Comparison of ENCODE assay signal across 8 cellular contexts in the genomic region with DNA sequence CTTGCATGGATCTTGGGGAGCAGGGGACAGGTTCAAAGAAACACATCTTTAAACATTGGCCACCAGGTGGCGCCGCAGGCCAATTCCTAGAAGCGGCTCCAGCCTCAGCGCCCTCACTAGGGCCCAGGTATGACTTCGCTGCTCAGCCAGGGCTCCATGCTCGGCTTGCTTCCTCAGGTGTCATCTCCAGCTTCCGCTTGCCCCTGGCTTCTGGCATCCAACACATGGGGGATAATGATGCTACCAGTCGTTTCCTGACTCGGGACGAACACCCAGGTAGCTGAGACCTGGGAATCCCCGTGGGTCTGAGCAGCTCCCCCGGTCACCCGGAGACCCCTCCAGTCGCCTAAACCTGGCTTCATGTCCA. TPM values are rescaled to one million over a fixed set of nuclear protein-coding genes. Genes with fewer than 3 reads are reported as not detected.
DNase-seq lines count a peak whose midpoint lies in the region; ATAC-seq and TF ChIP-seq lines count a peak whose summit lies in the region.

No MANE protein-coding gene starts in this region.

- H3K27ac ChIP-seq in right cardiac atrium (ENCODE audit: low read length) (no peak overlapping the region), sigmoid colon (peak overlapping the region in 1 of 4 donors; percentile 9)

- TF ChIP-seq POLR2A in sigmoid colon (IDR thresholded peaks at IDR 0.05): no peak

- H3K27me3 Mint-ChIP-seq in T-helper 2 cell treated with Interferon-gamma antibody and Interleukin-4, amounts not matched to agents 5 μg/mL and 100 μg/mL, for 36 hours (ENCODE audit: low read depth): peaks cover 19% of the 10 kb centered on the region

- H3K4me3 Mint-ChIP-seq in T-helper 2 cell treated with Interferon-gamma antibody and Interleukin-4, amounts not matched to agents 5 μg/mL and 100 μg/mL, for 36 hours: no peak overlapping the region

- ATAC-seq in GM19455 (IDR thresholded peaks at IDR 0.05; ENCODE audit: unreplicated experiment) (peak; percentile 65), right cardiac atrium (peak; percentile 76 to 85), HG03460 (IDR thresholded peaks at IDR 0.05; ENCODE audit: unreplicated experiment) (no peak)

- H3K36me3 ChIP-seq in sigmoid colon: no peaks in the 10 kb centered on the region

- H3K4me1 ChIP-seq in right cardiac atrium (ENCODE audit: control insufficient read depth, insufficient read depth, low read length) (no peaks in the 10 kb centered on the region), sigmoid colon (peaks cover 0 to 15% (median 5%) of the 10 kb centered on the region in 4 donors)

- H3K4me1 Mint-ChIP-seq in T-helper 2 cell treated with Interferon-gamma antibody and Interleukin-4, amounts not matched to agents 5 μg/mL and 100 μg/mL, for 36 hours (ENCODE audit: low read depth): peaks cover 9% of the 10 kb centered on the region

- H3K27ac Mint-ChIP-seq in T-helper 2 cell treated with Interferon-gamma antibody and Interleukin-4, amounts not matched to agents 5 μg/mL and 100 μg/mL, for 36 hours: peak overlapping the region; percentile 49

- intact Hi-C loops in right cardiac atrium (cut with DNase I) (loop anchor here in 3 of 4 donors (2.0 to 10.0 kb wide), 3 partner anchors 132 to 134 kb away; no protein-coding TSS in a partner anchor), sigmoid colon (cut with DNase I) (loop anchor here (1.0 kb wide), 1 partner anchor 134 kb away; no protein-coding TSS in a partner anchor)

- no peaks in the 10 kb centered on the region for H3K9me3 ChIP-seq in right cardiac atrium (ENCODE audit: control insufficient read depth, low read length)
- H3K9me3 ChIP-seq in sigmoid colon: no peaks in the 10 kb centered on the region

- no peak for TF ChIP-seq EP300 in sigmoid colon (IDR thresholded peaks at IDR 0.05)

- no peaks in the 10 kb centered on the region for H3K36me3 Mint-ChIP-seq in T-helper 2 cell treated with Interferon-gamma antibody and Interleukin-4, amounts not matched to agents 5 μg/mL and 100 μg/mL, for 36 hours (ENCODE audit: low read depth)

- H3K9me3 Mint-ChIP-seq in T-helper 2 cell treated with Interferon-gamma antibody and Interleukin-4, amounts not matched to agents 5 μg/mL and 100 μg/mL, for 36 hours: no peaks in the 10 kb centered on the region

- TF ChIP-seq CTCF in sigmoid colon (IDR thresholded peaks at IDR 0.05): peak; percentile 69 to 87 (median 84)

- H3K4me3 ChIP-seq in right cardiac atrium (ENCODE audit: low read length): no peak overlapping the region
- no peak overlapping the region for H3K4me3 ChIP-seq in sigmoid colon

- 39% methylated on average over 14 of the region's 14 CpGs for WGBS in right cardiac atrium
- 35 to 42% methylated on average over 14 of the region's 14 CpGs for WGBS in sigmoid colon, 2 donors

- peak; percentile 87 for DNase-seq in Ammon's horn (ENCODE audit: low spot score)
- DNase-seq in NCI-H146 treated with DMSO at 0.1 percent for 48 hours (lab: John Stamatoyannopoulos, UW; ENCODE audit: unreplicated experiment): peak; percentile 52
- peak; percentile 77 for DNase-seq in T-helper 2 cell treated with Interferon-gamma antibody and Interleukin-4, amounts not matched to agents 5 μg/mL and 100 μg/mL, for 36 hours (ENCODE audit: low spot score)
- DNase-seq in amniotic epithelial cell (ENCODE audit: low read depth): peak; percentile 67
- peak; percentile 85 to 93 (median 93) for DNase-seq in right cardiac atrium
- peak; percentile 93 for DNase-seq in sigmoid colon

- H3K27me3 ChIP-seq in right cardiac atrium (ENCODE audit: control insufficient read depth, insufficient read depth): no peaks in the 10 kb centered on the region
- no peaks in the 10 kb centered on the region for H3K27me3 ChIP-seq in sigmoid colon

RNA-seq across cellular contexts. Expression of a gene that starts 8.5 kb away (rescaled TPM):
- total RNA-seq in right cardiac atrium: under 1 TPM; 0.17 to 0.33 (median 0.19) TPM
- 0.25 TPM for polyA plus RNA-seq in right cardiac atrium
- under 1 TPM; 0.27 to 0.36 (median 0.30) TPM for total RNA-seq in sigmoid colon
- polyA plus RNA-seq in sigmoid colon: 1 to 10 TPM in 1 of 3 donors, under 1 TPM in 2; 0.23 to 1.5 (median 0.60) TPM

RNA-seq across cellular contexts. Expression of a gene that starts 23.7 kb away (rescaled TPM):
- total RNA-seq in right cardiac atrium: 100 to 1,000 TPM; 238 to 451 (median 281) TPM
- 247 TPM for polyA plus RNA-seq in right cardiac atrium
- 100 to 1,000 TPM; 129 to 241 (median 196) TPM for total RNA-seq in sigmoid colon
- 100 to 1,000 TPM; 108 to 229 (median 142) TPM for polyA plus RNA-seq in sigmoid colon

RNA-seq across cellular contexts. Expression of a gene that starts 29.8 kb away (rescaled TPM):
- total RNA-seq in right cardiac atrium: not detected
- 0.07 TPM for polyA plus RNA-seq in right cardiac atrium
- not detected for total RNA-seq in sigmoid colon
- 100 to 1,000 TPM; 187 to 237 (median 201) TPM for polyA plus RNA-seq in sigmoid colon

RNA-seq across cellular contexts. Expression of a gene that starts 36.2 kb away (rescaled TPM):
- 10 to 100 TPM; 43.8 to 55.2 (median 51.5) TPM for total RNA-seq in right cardiac atrium
- polyA plus RNA-seq in right cardiac atrium: 100 TPM
- total RNA-seq in sigmoid colon: 10 to 100 TPM; 55.4 to 86.4 (median 71.3) TPM
- 100 to 1,000 TPM; 142 to 245 (median 199) TPM for polyA plus RNA-seq in sigmoid colon

RNA-seq across cellular contexts. Expression of a gene that starts 37.2 kb away (rescaled TPM):
- total RNA-seq in right cardiac atrium: 10 to 100 TPM; 23.9 to 28.7 (median 27.0) TPM
- 13.7 TPM for polyA plus RNA-seq in right cardiac atrium
- 10 to 100 TPM; 13.9 to 23.6 (median 19.8) TPM for total RNA-seq in sigmoid colon
- 10 to 100 TPM; 11.4 to 21.5 (median 14.8) TPM for polyA plus RNA-seq in sigmoid colon
